In the genomic region with DNA sequence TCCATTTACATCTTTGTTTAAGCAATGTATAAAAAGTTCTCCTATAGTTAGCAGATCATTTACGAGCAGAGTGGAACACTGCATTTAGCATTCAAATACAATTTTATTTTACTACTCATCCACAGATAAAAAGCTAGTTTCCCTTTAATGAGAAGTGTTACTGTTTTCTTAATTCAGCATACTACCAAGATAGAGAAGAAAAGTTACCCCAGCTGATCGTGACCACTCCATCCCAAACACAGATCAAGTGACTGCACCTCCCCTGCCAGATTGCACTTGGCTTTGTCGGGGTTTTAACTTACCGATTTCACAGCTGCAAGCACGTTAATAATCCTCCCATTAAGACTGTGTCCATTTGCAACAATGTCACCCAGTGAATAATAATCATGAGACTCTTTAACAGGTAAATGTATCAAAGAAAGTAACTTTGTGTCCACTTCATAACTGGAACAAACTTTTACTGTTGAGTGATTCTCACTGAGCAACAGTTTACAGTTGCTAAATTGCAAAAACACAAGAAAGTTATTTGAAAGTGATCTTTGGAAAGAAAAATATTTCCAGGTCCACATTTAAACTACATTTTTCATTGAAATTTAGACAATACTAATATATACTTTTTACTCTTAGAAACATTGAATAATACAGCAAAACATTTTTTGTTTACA, we compare ENCODE assay signal across 1 cellular context.
TF ChIP-seq lines count a peak whose summit lies in the region.

No MANE protein-coding gene starts in this region.

TF ChIP-seq in HepG2, 621 proteins besides CTCF, POLR2A, EP300 and RAD21:
- TF ChIP-seq ZNF724P (CRISPR knock-in tag; IDR thresholded peaks at IDR 0.05; ENCODE audit: borderline replicate concordance) (no peak), HES4 (CRISPR knock-in tag; IDR thresholded peaks at IDR 0.05; ENCODE audit: borderline replicate concordance) (no peak), ZBTB21 (CRISPR knock-in tag; IDR thresholded peaks at IDR 0.05) (no peak), ZFP41 (CRISPR knock-in tag; IDR thresholded peaks at IDR 0.05; ENCODE audit: borderline replicate concordance) (no peak), ZNF138 (CRISPR knock-in tag; IDR thresholded peaks at IDR 0.05; ENCODE audit: low read depth) (no peak), ZNF674 (CRISPR knock-in tag; IDR thresholded peaks at IDR 0.05; ENCODE audit: low read depth) (no peak)
